ENCODE assay signal across 8 cellular contexts in the genomic region with DNA sequence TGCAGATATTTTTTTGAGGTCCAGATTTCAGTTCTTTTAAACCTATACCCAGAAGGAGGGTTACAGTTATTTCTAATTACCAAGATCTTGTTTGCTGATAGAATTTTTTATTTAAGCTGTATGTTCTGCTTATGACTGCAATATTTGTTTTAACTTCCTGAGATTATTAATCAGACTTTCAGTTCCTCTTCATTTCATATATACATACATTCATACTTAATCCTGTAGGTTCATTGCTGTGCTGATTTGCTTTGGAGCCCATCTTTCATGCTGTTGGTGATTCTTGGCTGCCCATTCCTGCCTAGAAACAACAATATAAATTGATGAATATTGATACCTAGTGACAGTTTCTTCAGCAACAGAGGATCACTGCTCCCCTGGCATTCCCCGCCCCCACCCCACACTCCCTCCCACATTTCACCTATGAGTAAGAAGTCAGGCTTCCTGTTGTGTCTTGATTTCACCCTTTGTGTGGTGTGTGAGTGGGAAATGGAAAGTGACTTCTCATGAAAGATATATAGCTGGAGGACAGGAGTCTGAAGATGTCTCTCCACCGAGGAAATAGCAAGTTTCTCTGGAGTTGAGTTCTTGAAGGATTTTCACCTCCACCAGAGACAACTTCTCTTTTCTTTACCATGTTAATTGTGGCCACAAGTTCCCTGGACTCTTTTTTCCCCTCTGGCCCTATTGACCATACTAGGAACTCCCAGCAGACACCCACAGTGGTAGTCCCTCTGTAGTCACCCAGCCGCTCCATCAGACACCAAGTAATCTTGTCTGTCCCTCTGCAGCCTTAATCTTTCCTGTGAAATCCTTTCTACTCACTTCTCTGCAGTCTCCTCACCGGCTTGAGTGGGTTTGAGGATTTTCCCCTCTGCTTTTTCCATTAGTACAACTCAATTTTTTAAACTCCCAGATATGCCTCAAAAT.
DNase-seq lines count a peak whose midpoint lies in the region; ATAC-seq and TF ChIP-seq lines count a peak whose summit lies in the region.

No MANE protein-coding gene starts in this region.

- ATAC-seq in GM19395 (IDR thresholded peaks at IDR 0.05; ENCODE audit: unreplicated experiment) (peak; percentile 84), HG03354 (IDR thresholded peaks at IDR 0.05; ENCODE audit: poor library complexity, severe bottlenecking, unreplicated experiment) (peak; percentile 86), aorta (ENCODE audit: low FRiP score) (no peak), omental fat pad (ENCODE audit: low FRiP score) (no peak)

- no peak overlapping the region for H3K27ac ChIP-seq in ACC112 (ENCODE audit: low read depth, low read length)
- no peak overlapping the region for H3K27ac ChIP-seq in WERI-Rb-1
- H3K27ac ChIP-seq in aorta (ENCODE audit: low read depth in 1 of 2, low read length in 2 of 2) = no peak overlapping the region

- H3K9me3 ChIP-seq in WERI-Rb-1 (ENCODE audit: severe bottlenecking) (no peaks in the 10 kb centered on the region), aorta (ENCODE audit: control insufficient read depth, low read length) (no peaks in the 10 kb centered on the region)

- TF ChIP-seq CTCF in WERI-Rb-1 (IDR thresholded peaks at IDR 0.05; ENCODE audit: low read depth, low read length) (no peak), omental fat pad (IDR thresholded peaks at IDR 0.05) (no peak)

- no peaks in the 10 kb centered on the region for H3K79me2 ChIP-seq in ACC112 (ENCODE audit: control insufficient read depth, insufficient read depth, low read length, unreplicated experiment)

- H3K36me3 ChIP-seq in ACC112 (ENCODE audit: insufficient read depth, low read length) (no peaks in the 10 kb centered on the region), WERI-Rb-1 (no peaks in the 10 kb centered on the region), aorta (ENCODE audit: control insufficient read depth in 1 of 2, insufficient read depth in 2 of 2, low read length in 1 of 2) (no peaks in the 10 kb centered on the region)

- 76 to 79% methylated on average over 4 of the region's 4 CpGs for WGBS in aorta, 2 donors

- peak overlapping the region; percentile 45 for H2AFZ ChIP-seq in ACC112 (ENCODE audit: low read length, unreplicated experiment)

- H3K4me3 ChIP-seq in ACC112 (ENCODE audit: low read depth, low read length) (no peak overlapping the region; the same call in 1 of the 2 replicates), WERI-Rb-1 (ENCODE audit: low read depth, low read length) (no peak overlapping the region), aorta (ENCODE audit: low read length in 2 of 2) (no peak overlapping the region)

- H3K4me1 ChIP-seq in ACC112 (ENCODE audit: control insufficient read depth, insufficient read depth, low read length, unreplicated experiment) (peaks cover 7% of the 10 kb centered on the region), aorta (ENCODE audit: control insufficient read depth in 1 of 2, insufficient read depth in 2 of 2, low read length in 2 of 2) (no peaks in the 10 kb centered on the region)

- intact Hi-C loops in aorta (cut with DNase I) = no loop called here

- peaks cover 3% of the 10 kb centered on the region; the same call in 1 of the 2 replicates for H3K27me3 ChIP-seq in ACC112 (ENCODE audit: insufficient read depth, low read length)
- H3K27me3 ChIP-seq in WERI-Rb-1 (ENCODE audit: insufficient read depth, low read depth, severe bottlenecking) = peaks cover 48% of the 10 kb centered on the region
- H3K27me3 ChIP-seq in aorta (ENCODE audit: control insufficient read depth in 1 of 2, insufficient read depth in 2 of 2, low read length in 1 of 2) = peaks cover 0 to 1% of the 10 kb centered on the region in 2 donors

- peak; percentile 43 for DNase-seq in activated naive CD4-positive, alpha-beta T cell treated with anti-CD3 and anti-CD28 coated beads, Interleukin-2, amount 50 U/mL, for 16 hours
- DNase-seq in iPS-NIHi7 (ENCODE audit: extremely low spot score) = no peak
- DNase-seq in WERI-Rb-1 = no peak
- DNase-seq in aorta = no peak
- DNase-seq in omental fat pad (ENCODE audit: low spot score) = no peak

Comparison
In these comparisons a context has a peak if more than half of its experiments do, and no peak if none do; other contexts are left out.
1. ATAC-seq: peak in GM19395 (single experiment) and HG03354 (single experiment); none in aorta (single experiment) and omental fat pad (single experiment).